Comparison of ENCODE assay signal across 12 cellular contexts in genomic region chr16:25841776-25842175, GRCh38.
DNase-seq lines count a peak whose midpoint lies in the region; ATAC-seq lines count a peak whose summit lies in the region.
"Had no signal": no experiment of that assay in that cellular context is flagged by ENCODE, and none has a peak within 500 bp of the region (broad histone marks: within the 10 kb centered on the region; RNA-seq: fewer than 3 reads in every experiment).

No MANE protein-coding gene starts in this region.

- no peak for ATAC-seq in HG03175 (IDR thresholded peaks at IDR 0.05; ENCODE audit: unreplicated experiment)
- ATAC-seq: A549; CD8-positive, alpha-beta T cell had no signal

- DNase-seq in SHP77 treated with DMSO at 0.1 percent for 48 hours (lab: John Stamatoyannopoulos, UW) (peak; percentile 26), SHP77 (lab: John Stamatoyannopoulos, UW) (no peak), NCI-H524 (lab: John Stamatoyannopoulos, UW) (peak; percentile 40 to 49), cerebellar cortex (ENCODE audit: low spot score) (peak; percentile 76), NCI-H187 (lab: John Stamatoyannopoulos, UW) (no peak)
- DNase-seq: CD8-positive, alpha-beta T cell; COR-L47; DMS53; HCEC 1CT; HFFc6 had no signal

Comparison
In these comparisons a context has a peak if more than half of its experiments do, and no peak if none do; other contexts are left out.
1. DNase-seq: peak in SHP77 treated with DMSO at 0.1 percent for 48 hours (single experiment), NCI-H524 (2 of 2) and cerebellar cortex (single experiment); none in SHP77 (0 of 2) and NCI-H187 (0 of 2).